In the genomic region with DNA sequence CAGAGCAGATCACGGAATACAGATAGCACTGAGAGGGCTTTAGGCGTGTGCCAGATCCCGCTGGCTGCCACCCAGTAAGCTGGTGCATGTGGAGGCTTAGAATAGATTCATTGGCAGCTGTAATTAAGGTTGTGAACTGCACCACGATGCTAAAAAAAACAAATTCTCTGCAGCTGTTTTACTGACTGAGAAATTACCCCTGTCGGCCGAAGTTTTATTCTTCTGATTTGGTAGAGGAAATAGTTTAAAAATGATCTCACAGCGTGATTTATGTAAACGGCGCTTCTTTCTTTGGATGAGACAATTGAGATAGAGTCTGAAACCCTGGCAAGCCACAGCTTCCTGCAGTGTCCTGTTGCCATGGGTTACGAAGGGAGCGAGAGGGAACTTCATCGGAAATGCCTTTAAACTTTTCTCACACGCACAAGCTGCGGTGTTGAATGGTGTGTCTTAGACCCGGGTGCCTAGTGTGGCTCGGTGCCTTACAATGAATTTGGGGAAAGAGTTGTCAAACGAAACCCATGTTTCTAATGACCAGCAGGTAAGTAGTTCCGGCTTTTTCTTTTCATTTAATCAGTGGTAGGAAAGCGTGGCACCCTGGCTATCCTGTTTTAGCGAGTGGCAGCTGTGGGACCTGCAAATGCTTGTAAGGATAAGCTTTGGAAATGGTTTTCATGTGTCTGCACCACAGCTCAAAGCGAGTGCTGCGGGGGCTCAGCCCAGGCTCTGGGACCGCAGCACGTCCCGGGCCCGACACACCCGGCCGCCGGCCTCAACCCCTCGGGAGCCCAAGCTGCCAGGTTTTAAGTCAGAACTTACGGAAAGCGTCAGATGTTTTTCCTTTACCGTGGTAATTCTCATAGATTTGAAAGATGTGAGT, we compare ENCODE assay signal across 8 cellular contexts.
A peak's percentile ranks its signal among the peaks of the same experiment; 100 is the strongest.
DNase-seq lines count a peak whose midpoint lies in the region; ATAC-seq lines count a peak whose summit lies in the region.

No MANE protein-coding gene starts in this region.

- H3K9ac ChIP-seq in neuronal stem cell (ENCODE audit: low read depth, low read length, poor library complexity): no peak overlapping the region

- no peaks in the 10 kb centered on the region for H3K9me3 ChIP-seq in CD8-positive, alpha-beta memory T cell (ENCODE audit: low read length)
- H3K9me3 ChIP-seq in neuronal stem cell (replicated peaks in 1 of 2; ENCODE audit: control insufficient read depth in 2 of 2, insufficient read depth in 1 of 2, low read depth in 1 of 2, low read length in 2 of 2): peaks cover 5% of the 10 kb centered on the region in 2 donors

- H3K4me3 Mint-ChIP-seq in CD8-positive, alpha-beta memory T cell: peak overlapping the region; percentile 18 to 80 (median 74)
- peak overlapping the region; percentile 11 for H3K4me3 Mint-ChIP-seq in activated CD4-positive, alpha-beta memory T cell treated with anti-CD3 and anti-CD28 coated beads, Interleukin-2, amount 10 ng/mL, durations not matched to agents 7 days and 5 days

- peak overlapping the region in 5 of 8 donors; percentile 0 to 59 (median 16) for H3K27ac Mint-ChIP-seq in CD8-positive, alpha-beta memory T cell
- H3K27ac Mint-ChIP-seq in activated CD4-positive, alpha-beta memory T cell treated with anti-CD3 and anti-CD28 coated beads, Interleukin-2, amount 10 ng/mL, durations not matched to agents 7 days and 5 days: no peak overlapping the region

- no peak for ATAC-seq in GM21786 (IDR thresholded peaks at IDR 0.05; ENCODE audit: unreplicated experiment)
- ATAC-seq in GM21447 (IDR thresholded peaks at IDR 0.05; ENCODE audit: unreplicated experiment): no peak

- H3K4ac ChIP-seq in neuronal stem cell (ENCODE audit: low read length): no peak overlapping the region

- peaks cover 27 to 49% (median 28%) of the 10 kb centered on the region in 3 donors for H3K4me1 Mint-ChIP-seq in CD8-positive, alpha-beta memory T cell
- peaks cover 34% of the 10 kb centered on the region for H3K4me1 Mint-ChIP-seq in activated CD4-positive, alpha-beta memory T cell treated with anti-CD3 and anti-CD28 coated beads, Interleukin-2, amount 10 ng/mL, durations not matched to agents 7 days and 5 days

- no peak overlapping the region for H2BK15ac ChIP-seq in neuronal stem cell (ENCODE audit: low read length)

- H3K14ac ChIP-seq in neuronal stem cell (ENCODE audit: low read length): no peak overlapping the region

- no peaks in the 10 kb centered on the region for H3K27me3 ChIP-seq in CD8-positive, alpha-beta memory T cell (ENCODE audit: insufficient read depth, low read length, poor library complexity, severe bottlenecking)
- H3K27me3 ChIP-seq in neuronal stem cell (ENCODE audit: control insufficient read depth in 3 of 3, insufficient read depth in 3 of 3, low read depth in 1 of 3, low read length in 3 of 3): peaks cover 0 to 5% (median 0%) of the 10 kb centered on the region in 3 experiments

- H2AFZ ChIP-seq in neuronal stem cell (ENCODE audit: low read length): peak overlapping the region; percentile 21

- H3K27ac ChIP-seq in CD8-positive, alpha-beta memory T cell (ENCODE audit: low read depth, low read length): no peak overlapping the region
- no peak overlapping the region for H3K27ac ChIP-seq in neuronal stem cell (replicated peaks; ENCODE audit: low read length)

- H3K4me3 ChIP-seq in CD8-positive, alpha-beta memory T cell (ENCODE audit: low read length): peak overlapping the region; percentile 29
- peak overlapping the region; percentile 45 for H3K4me3 ChIP-seq in Jurkat, Clone E6-1 (ENCODE audit: low read length)
- peak overlapping the region in 1 of 2 donors; percentile 41 for H3K4me3 ChIP-seq in neuronal stem cell (ENCODE audit: low read length in 2 of 2)

- peaks cover 15% of the 10 kb centered on the region for H3K79me1 ChIP-seq in neuronal stem cell (ENCODE audit: low read depth, low read length)

- peak overlapping the region; percentile 49 for H3K4me2 ChIP-seq in neuronal stem cell (ENCODE audit: insufficient read depth, low read length, poor library complexity, severe bottlenecking)

- H2BK5ac ChIP-seq in neuronal stem cell (ENCODE audit: low read length): no peak overlapping the region

- no peaks in the 10 kb centered on the region for H3K36me3 ChIP-seq in CD8-positive, alpha-beta memory T cell (ENCODE audit: insufficient read depth, low read length)
- H3K36me3 ChIP-seq in neuronal stem cell (replicated peaks in 1 of 2; ENCODE audit: control insufficient read depth in 2 of 2, insufficient read depth in 2 of 2, low read length in 2 of 2): peaks cover 0 to 21% of the 10 kb centered on the region in 2 donors

- no peaks in the 10 kb centered on the region for H3K36me3 Mint-ChIP-seq in CD8-positive, alpha-beta memory T cell
- no peaks in the 10 kb centered on the region for H3K36me3 Mint-ChIP-seq in activated CD4-positive, alpha-beta memory T cell treated with anti-CD3 and anti-CD28 coated beads, Interleukin-2, amount 10 ng/mL, durations not matched to agents 7 days and 5 days (ENCODE audit: low read depth)

- peak overlapping the region; percentile 51 for H3K18ac ChIP-seq in neuronal stem cell (ENCODE audit: low read length)

- H3K9me3 Mint-ChIP-seq in CD8-positive, alpha-beta memory T cell: no peaks in the 10 kb centered on the region
- no peaks in the 10 kb centered on the region for H3K9me3 Mint-ChIP-seq in activated CD4-positive, alpha-beta memory T cell treated with anti-CD3 and anti-CD28 coated beads, Interleukin-2, amount 10 ng/mL, durations not matched to agents 7 days and 5 days

- no peak overlapping the region for H2BK120ac ChIP-seq in neuronal stem cell (ENCODE audit: low read depth, low read length)

- H2AK5ac ChIP-seq in neuronal stem cell (ENCODE audit: low read depth, low read length): no peak overlapping the region

- H3K23ac ChIP-seq in neuronal stem cell (ENCODE audit: low read depth, low read length, poor library complexity): no peak overlapping the region

- peaks cover 13 to 29% of the 10 kb centered on the region in 2 donors for H3K27me3 Mint-ChIP-seq in CD8-positive, alpha-beta memory T cell
- peaks cover 29% of the 10 kb centered on the region for H3K27me3 Mint-ChIP-seq in activated CD4-positive, alpha-beta memory T cell treated with anti-CD3 and anti-CD28 coated beads, Interleukin-2, amount 10 ng/mL, durations not matched to agents 7 days and 5 days

- no peak overlapping the region for H4K8ac ChIP-seq in neuronal stem cell (ENCODE audit: low read depth, low read length)

- WGBS in neuronal stem cell (ENCODE audit: extremely low coverage in 2 of 2, insufficient read length in 2 of 2, insufficient replicate concordance in 1 of 2), 2 donors: no CpG with 5 or more reads among the region's 33 CpGs

- H4K91ac ChIP-seq in neuronal stem cell (ENCODE audit: low read depth, low read length, poor library complexity): no peak overlapping the region

- DNase-seq in CD8-positive, alpha-beta memory T cell: peak in 2 of 5 donors; percentile 44 to 48
- peak; percentile 90 for DNase-seq in Jurkat, Clone E6-1 (ENCODE audit: low read depth, low spot score)
- peak; percentile 46 for DNase-seq in activated CD4-positive, alpha-beta memory T cell treated with anti-CD3 and anti-CD28 coated beads, Interleukin-2, amount 10 ng/mL, durations not matched to agents 7 days and 5 days
- DNase-seq in fibroblast of the conjunctiva (ENCODE audit: low read depth) (peak; percentile 43), neuronal stem cell (ENCODE audit: low spot score) (peak; percentile 62), UCSD-AML1 (lab: John Stamatoyannopoulos, UW; ENCODE audit: unreplicated experiment) (no peak)

- CTCF ChIA-PET in CD8-positive, alpha-beta memory T cell (lab: Charles Lee): interaction anchor here (0.9 kb wide), 1 partner anchor 24 kb away, joined by 3 read pairs; no protein-coding TSS in a partner anchor
- CTCF ChIA-PET in activated CD4-positive, alpha-beta memory T cell treated with anti-CD3 and anti-CD28 coated beads, Interleukin-2, amount 10 ng/mL, durations not matched to agents 7 days and 5 days (lab: Charles Lee): interaction anchor here (1.5 to 2.0 kb wide), 5 partner anchors 15 to 111 kb away, joined by 3 to 7 read pairs (median 5); no protein-coding TSS in a partner anchor

- peaks cover 33% of the 10 kb centered on the region for H3K4me1 ChIP-seq in CD8-positive, alpha-beta memory T cell (ENCODE audit: insufficient read depth, low read length)
- peaks cover 40 to 56% of the 10 kb centered on the region in 2 donors for H3K4me1 ChIP-seq in neuronal stem cell (ENCODE audit: control insufficient read depth in 2 of 2, insufficient read depth in 1 of 2, low read depth in 1 of 2, low read length in 2 of 2)

- POLR2A ChIA-PET in CD8-positive, alpha-beta memory T cell (lab: Charles Lee): no interaction called here
- POLR2A ChIA-PET in activated CD4-positive, alpha-beta memory T cell treated with anti-CD3 and anti-CD28 coated beads, Interleukin-2, amount 10 ng/mL, durations not matched to agents 7 days and 5 days (lab: Charles Lee): interaction anchor here (0.7 to 1.4 kb wide), 2 partner anchors 9 to 168 kb away, joined by 3 to 4 read pairs; no protein-coding TSS in a partner anchor

- H2BK12ac ChIP-seq in neuronal stem cell (ENCODE audit: low read length): no peak overlapping the region
